Comparison of ENCODE assay signal across 18 cellular contexts in genomic region chr16:31084584-31085298, GRCh38. TPM values are rescaled to one million over a fixed set of nuclear protein-coding genes. Genes with fewer than 3 reads are reported as not detected.
DNase-seq lines count a peak whose midpoint lies in the region; ATAC-seq, FAIRE-seq and TF ChIP-seq lines count a peak whose summit lies in the region.
"Had no signal": no experiment of that assay in that cellular context is flagged by ENCODE, and none has a peak within 500 bp of the region (broad histone marks: within the 10 kb centered on the region; RNA-seq: fewer than 3 reads in every experiment).

No MANE protein-coding gene starts in this region.

- intact Hi-C loops in Panc1 (cut with micrococcal nuclease; ENCODE audit: unreplicated experiment): no loop called here

- peaks cover 25% of the 10 kb centered on the region for H3K36me3 Mint-ChIP-seq in GM23338 (ENCODE audit: low read depth)

- H3K9me3 ChIP-seq in A549 (no peaks in the 10 kb centered on the region), Panc1 (ENCODE audit: control insufficient read depth, insufficient read depth, low read depth, low read length) (no peaks in the 10 kb centered on the region)
- H3K9me3 ChIP-seq: right atrium auricular region, thoracic aorta had no signal

- H3K4me3 ChIP-seq in A549 (no peak overlapping the region), Panc1 (ENCODE audit: low read depth in 2 of 2, low read length in 2 of 2) (no peak overlapping the region), GM23338 (no peak overlapping the region)
- H3K4me3 ChIP-seq: right atrium auricular region, thoracic aorta had no signal

- no peaks in the 10 kb centered on the region for H3K9me2 ChIP-seq in GM23338 (ENCODE audit: insufficient read depth)

- no TSS peak for BruUV-seq in Panc1 (replicated peaks; lab: Mats Ljungman, UMichigan)

- H3K4me2 ChIP-seq in A549 (no peak overlapping the region), GM23338 (no peak overlapping the region)

- no peaks in the 10 kb centered on the region for H3K79me2 ChIP-seq in GM23338 (replicated peaks; ENCODE audit: insufficient read depth)

- TF ChIP-seq POLR2A in A549 (IDR thresholded peaks at IDR 0.05; ENCODE audit: low read length): no peak

- no peaks in the 10 kb centered on the region; the same call in 1 of the 2 replicates for H4K20me1 ChIP-seq in GM23338 (replicated peaks; ENCODE audit: insufficient read depth)

- no peak for FAIRE-seq in A549 (lab: Jason Lieb, UNC)

- no peak for TF ChIP-seq EP300 in A549 (IDR thresholded peaks at IDR 0.05)

- no peaks in the 10 kb centered on the region for H3F3A ChIP-seq in GM23338 (replicated peaks; ENCODE audit: low read depth)

- H3K27me3 ChIP-seq in Panc1 (ENCODE audit: control insufficient read depth, insufficient read depth, low read length): no peaks in the 10 kb centered on the region
- no peaks in the 10 kb centered on the region for H3K27me3 ChIP-seq in GM23338 (ENCODE audit: insufficient read depth)
- H3K27me3 ChIP-seq: right atrium auricular region had no signal

- H3K27ac ChIP-seq in A549: no peak overlapping the region
- H3K27ac ChIP-seq in Panc1 (ENCODE audit: low read length): no peak overlapping the region
- no peak overlapping the region for H3K27ac ChIP-seq in GM23338 (ENCODE audit: low read depth)
- H3K27ac ChIP-seq: right atrium auricular region, thoracic aorta had no signal

- no peak overlapping the region for H2AFZ ChIP-seq in GM23338

- peaks cover 5% of the 10 kb centered on the region; the same call in 1 of the 3 replicates for H3K4me1 Mint-ChIP-seq in GM23338

- no peaks in the 10 kb centered on the region for H3K36me3 ChIP-seq in Panc1 (ENCODE audit: control insufficient read depth, insufficient read depth, low read length)
- H3K36me3 ChIP-seq in GM23338 (ENCODE audit: insufficient read depth): no peaks in the 10 kb centered on the region

- ATAC-seq in A549: peak; percentile 12 to 18; a peak in 3 of 6 replicates
- peak; percentile 23 for ATAC-seq in Panc1
- no peak for ATAC-seq in HG03159 (IDR thresholded peaks at IDR 0.05; ENCODE audit: unreplicated experiment)
- no peak; the same call in 2 of the 3 replicates for ATAC-seq in GM23338
- ATAC-seq: T-cell had no signal

- in situ Hi-C loops in Panc1 (cut with HindIII; ENCODE audit: low pct_unique_long_range_greater_than_20kb, low sequenced_read_pairs): no loop called here

- H3K4me1 ChIP-seq in A549: no peaks in the 10 kb centered on the region
- H3K4me1 ChIP-seq in Panc1 (ENCODE audit: control insufficient read depth, insufficient read depth, low read length): no peaks in the 10 kb centered on the region; the same call in 1 of the 2 replicates
- H3K4me1 ChIP-seq in GM23338 (ENCODE audit: insufficient read depth): no peaks in the 10 kb centered on the region

- TF ChIP-seq CTCF in A549 (IDR thresholded peaks at IDR 0.05) (no peak), Panc1 (IDR thresholded peaks at IDR 0.05) (no peak), GM23338 (conservative IDR thresholded peaks at IDR 0.05; ENCODE audit: low read depth in 2 of 2) (no peak)

- TF ChIP-seq RAD21 in A549 (conservative IDR thresholded peaks at IDR 0.05 in 1 of 2, IDR thresholded peaks at IDR 0.05 in 1 of 2): no peak

- POLR2A ChIA-PET in A549 (lab: Yijun Ruan, JAX) (interaction anchor here (0.5 to 1.9 kb wide), 3 partner anchors 33 to 272 kb away, joined by 3 to 6 read pairs (median 3); partner anchors contain the start of gene KAT8), Panc1 (lab: Charles Lee) (no interaction called here)

- no peaks in the 10 kb centered on the region for H3K9me3 Mint-ChIP-seq in GM23338
- H3K9me3 Mint-ChIP-seq: CD8-positive, alpha-beta memory T cell; T-cell had no signal

- DNase-seq in A549 (ENCODE audit: low read depth in 1 of 2, low spot score in 1 of 2): no peak
- DNase-seq in Panc1 (ENCODE audit: low read depth, low spot score): no peak
- DNase-seq in islet precursor cell: peak; percentile 56
- DNase-seq in NCI-H526 treated with DMSO at 0.1 percent for 48 hours (lab: John Stamatoyannopoulos, UW): no peak
- no peak for DNase-seq in GM23338 (ENCODE audit: low spot score)
- DNase-seq: caudate nucleus; effector CD8-positive, alpha-beta T cell; EL; hippocampal formation; kidney glomerular epithelial cell; NCI-H1092 treated with DMSO at 0.1 percent for 48 hours; NCI-H2107; NCI-H69; T-cell had no signal

- peaks cover 14% of the 10 kb centered on the region for H3K27me3 Mint-ChIP-seq in GM23338 (ENCODE audit: insufficient read depth, low read depth, poor library complexity)
- H3K27me3 Mint-ChIP-seq: CD8-positive, alpha-beta memory T cell; T-cell had no signal

- no peak overlapping the region for H3K27ac Mint-ChIP-seq in GM23338
- H3K27ac Mint-ChIP-seq: T-cell had no signal

- WGBS in A549 (ENCODE audit: missing lambda C conversion rate): 90% methylated on average over 3 of the region's 16 CpGs

- no peak overlapping the region for H3K4me3 Mint-ChIP-seq in GM23338
- H3K4me3 Mint-ChIP-seq: CD8-positive, alpha-beta memory T cell; T-cell had no signal

- CTCF ChIA-PET in A549 (lab: Yijun Ruan, JAX) (interaction anchor here (0.8 to 3.8 kb wide), 7 partner anchors 9 to 100 kb away, joined by 3 to 17 read pairs (median 3); partner anchors contain the start of gene HSD3B7), Panc1 (lab: Charles Lee) (no interaction called here)

TF ChIP-seq in A549, 52 proteins besides CTCF, POLR2A, EP300 and RAD21 (continues in another document):
- TF ChIP-seq MAZ (IDR thresholded peaks at IDR 0.05; ENCODE audit: borderline replicate concordance, low read depth, low read length): no peak

TF ChIP-seq in GM23338, 12 proteins besides CTCF, POLR2A, EP300 and RAD21 (continues in another document):
- TF ChIP-seq CREB1 (CRISPR knock-in tag; IDR thresholded peaks at IDR 0.05; ENCODE audit: low read depth) (no peak), POLR2AphosphoS5 (IDR thresholded peaks at IDR 0.05; ENCODE audit: low read depth) (no peak), ZNF331 (CRISPR knock-in tag; IDR thresholded peaks at IDR 0.05; ENCODE audit: low read depth) (no peak), EZH2phosphoT487 (IDR thresholded peaks at IDR 0.05; ENCODE audit: unreplicated experiment) (no peak), JUNB (IDR thresholded peaks at IDR 0.05; ENCODE audit: unreplicated experiment) (no peak)

RNA-seq across cellular contexts. Expression of gene PRSS53, which starts 4.0 kb away (rescaled TPM):
- 0.78 and 0.79 TPM in 2 replicates for polyA plus RNA-seq in A549 (2011; rRNA removed)
- 0.89 and 1.0 TPM in 2 replicates for polyA plus RNA-seq in A549 (2012; cell fraction: cytosol; rRNA removed)
- polyA plus RNA-seq in A549 (2012; cell fraction: nucleus; rRNA removed): 21.7 and 25.6 TPM in 2 replicates
- polyA plus RNA-seq in A549 (2017; fragmentation: RNase III; extraction: RNeasy Plus Mini Kit Qiagen cat#74134 plus additional on column Dnase treatment): 1.2 to 1.7 TPM (median 1.5 TPM) in 3 replicates
- 0.78 and 1.5 TPM in 2 replicates for polyA minus RNA-seq in A549 (2011; rRNA and poly(A)+ RNA removed)
- total RNA-seq in Panc1 (2021; ENCODE audit: unreplicated experiment): 3.4 TPM
- polyA plus RNA-seq in Panc1 (2012; ENCODE audit: insufficient read length): 1.8 TPM
- total RNA-seq in GM23338 (2014; rRNA removed; shearing (Covaris generic)): 1.6 and 2.7 TPM in 2 replicates
- polyA plus RNA-seq in GM23338 (2016; fragmentation: Nextera tagmentation; extraction: Ambion mirVana): 0.16 and 0.36 TPM in 2 replicates

RNA-seq across cellular contexts. Expression of gene VKORC1, which starts 9.9 kb away (rescaled TPM):
- polyA plus RNA-seq in A549 (2011; rRNA removed) (101 and 136 TPM in 2 replicates), A549 (2017; fragmentation: RNase III; extraction: RNeasy Plus Mini Kit Qiagen cat#74134 plus additional on column Dnase treatment) (83.6 to 97.6 TPM (median 94.2 TPM) in 3 replicates), GM23338 (2016; fragmentation: Nextera tagmentation; extraction: Ambion mirVana) (89.6 and 96.5 TPM in 2 replicates)
- polyA plus RNA-seq in A549 (2012; cell fraction: cytosol; rRNA removed): 235 and 275 TPM in 2 replicates
- polyA plus RNA-seq in A549 (2012; cell fraction: nucleus; rRNA removed): 192 and 243 TPM in 2 replicates
- 122 and 139 TPM in 2 replicates for polyA minus RNA-seq in A549 (2011; rRNA and poly(A)+ RNA removed)
- 109 TPM for total RNA-seq in Panc1 (2021; ENCODE audit: unreplicated experiment)
- polyA plus RNA-seq in Panc1 (2012; ENCODE audit: insufficient read length): 175 TPM
- total RNA-seq in GM23338 (2014; rRNA removed; shearing (Covaris generic)): 100 and 106 TPM in 2 replicates

RNA-seq across cellular contexts. Expression of gene ZNF646, which starts 10.5 kb away (rescaled TPM):
- polyA plus RNA-seq in A549 (2011; rRNA removed): 3.0 and 4.3 TPM in 2 replicates
- 2.3 and 3.1 TPM in 2 replicates for polyA plus RNA-seq in A549 (2012; cell fraction: cytosol; rRNA removed)
- polyA plus RNA-seq in A549 (2012; cell fraction: nucleus; rRNA removed): 11.0 and 11.2 TPM in 2 replicates
- polyA plus RNA-seq in A549 (2017; fragmentation: RNase III; extraction: RNeasy Plus Mini Kit Qiagen cat#74134 plus additional on column Dnase treatment): 7.8 to 9.1 TPM (median 8.2 TPM) in 3 replicates
- polyA minus RNA-seq in A549 (2011; rRNA and poly(A)+ RNA removed): 16.9 and 22.1 TPM in 2 replicates
- total RNA-seq in Panc1 (2021; ENCODE audit: unreplicated experiment): 26.8 TPM
- 16.4 TPM for polyA plus RNA-seq in Panc1 (2012; ENCODE audit: insufficient read length)
- total RNA-seq in GM23338 (2014; rRNA removed; shearing (Covaris generic)): 19.3 and 29.3 TPM in 2 replicates
- polyA plus RNA-seq in GM23338 (2016; fragmentation: Nextera tagmentation; extraction: Ambion mirVana): 5.3 and 6.3 TPM in 2 replicates

RNA-seq across cellular contexts. Expression of gene ZNF668, which starts 10.7 kb away (rescaled TPM):
- polyA plus RNA-seq in A549 (2011; rRNA removed) (3.9 and 4.7 TPM in 2 replicates), A549 (2017; fragmentation: RNase III; extraction: RNeasy Plus Mini Kit Qiagen cat#74134 plus additional on column Dnase treatment) (9.8 to 10.7 TPM (median 10.7 TPM) in 3 replicates), GM23338 (2016; fragmentation: Nextera tagmentation; extraction: Ambion mirVana) (6.2 and 6.5 TPM in 2 replicates)
- polyA plus RNA-seq in A549 (2012; cell fraction: cytosol; rRNA removed): 8.8 and 13.3 TPM in 2 replicates
- polyA plus RNA-seq in A549 (2012; cell fraction: nucleus; rRNA removed): 17.2 and 23.5 TPM in 2 replicates
- polyA minus RNA-seq in A549 (2011; rRNA and poly(A)+ RNA removed): 9.3 and 11.8 TPM in 2 replicates
- 21.5 TPM for total RNA-seq in Panc1 (2021; ENCODE audit: unreplicated experiment)
- polyA plus RNA-seq in Panc1 (2012; ENCODE audit: insufficient read length): 26.7 TPM
- total RNA-seq in GM23338 (2014; rRNA removed; shearing (Covaris generic)): 13.1 and 20.6 TPM in 2 replicates

RNA-seq across cellular contexts. Expression of gene BCKDK, which starts 23.4 kb away (rescaled TPM):
- polyA plus RNA-seq in A549 (2011; rRNA removed): 20.7 and 22.1 TPM in 2 replicates
- 53.4 and 69.4 TPM in 2 replicates for polyA plus RNA-seq in A549 (2012; cell fraction: cytosol; rRNA removed)
- polyA plus RNA-seq in A549 (2012; cell fraction: nucleus; rRNA removed): 51.4 and 63.1 TPM in 2 replicates
- 35.1 to 36.7 TPM (median 36.4 TPM) in 3 replicates for polyA plus RNA-seq in A549 (2017; fragmentation: RNase III; extraction: RNeasy Plus Mini Kit Qiagen cat#74134 plus additional on column Dnase treatment)
- 30.7 and 34.5 TPM in 2 replicates for polyA minus RNA-seq in A549 (2011; rRNA and poly(A)+ RNA removed)
- 60.4 TPM for total RNA-seq in Panc1 (2021; ENCODE audit: unreplicated experiment)
- polyA plus RNA-seq in Panc1 (2012; ENCODE audit: insufficient read length): 112 TPM
- 58.9 and 71.2 TPM in 2 replicates for total RNA-seq in GM23338 (2014; rRNA removed; shearing (Covaris generic))
- 35.9 and 36.1 TPM in 2 replicates for polyA plus RNA-seq in GM23338 (2016; fragmentation: Nextera tagmentation; extraction: Ambion mirVana)

Comparison
In these comparisons a context has a peak if more than half of its experiments do, and no peak if none do; other contexts are left out.
1. ATAC-seq: peak in A549 (2 of 2) and Panc1 (single experiment); none in HG03159 (single experiment) and GM23338 (single experiment).